Comparison of ENCODE assay signal across 25 cellular contexts in genomic region chr11:2263724-2264360, GRCh38. TPM values are rescaled to one million over a fixed set of nuclear protein-coding genes. Genes with fewer than 3 reads are reported as not detected.
"Had no signal": no experiment of that assay in that cellular context is flagged by ENCODE, and none has a peak within 500 bp of the region (broad histone marks: within the 10 kb centered on the region; RNA-seq: fewer than 3 reads in every experiment).

No MANE protein-coding gene starts in this region.

- H3K9me3 Mint-ChIP-seq: activated CD8-positive, alpha-beta T cell treated with anti-CD3 and anti-CD28 coated beads for 36 hours; activated T-helper 17 cell treated with anti-CD3 and anti-CD28 coated beads, Interleukin-2, amount 50 U/mL, for 72 hours; nephron had no signal

- H3K36me3 ChIP-seq: brain microvascular endothelial cell, esophagus squamous epithelium, left ventricle myocardium inferior, pancreas, prostate gland, suprapubic skin, tibial nerve had no signal

- H3K27ac Mint-ChIP-seq: activated CD8-positive, alpha-beta T cell treated with anti-CD3 and anti-CD28 coated beads for 36 hours; activated T-helper 17 cell treated with anti-CD3 and anti-CD28 coated beads, Interleukin-2, amount 50 U/mL, for 72 hours; nephron had no signal

- H3K4me1 ChIP-seq: pancreas, prostate gland had no signal

- H3K4me3 Mint-ChIP-seq: activated CD8-positive, alpha-beta T cell treated with anti-CD3 and anti-CD28 coated beads for 36 hours; activated T-helper 17 cell treated with anti-CD3 and anti-CD28 coated beads, Interleukin-2, amount 50 U/mL, for 72 hours; nephron had no signal

- H3K27ac ChIP-seq: brain microvascular endothelial cell, esophagus squamous epithelium, left ventricle myocardium inferior, pancreas, prostate gland, suprapubic skin, tibial nerve had no signal

- H3K27me3 ChIP-seq: pancreas had no signal

- H3K4me1 Mint-ChIP-seq: nephron had no signal

- H3K9me3 ChIP-seq: esophagus squamous epithelium, left ventricle myocardium inferior, pancreas, prostate gland, suprapubic skin, tibial nerve had no signal

- DNase-seq: activated CD4-positive, alpha-beta T cell treated with anti-CD3 and anti-CD28 coated beads, Interleukin-2, amount 50 U/mL, for 1 hour; activated CD4-positive, CD25-positive, alpha-beta regulatory T cell treated with anti-CD3 and anti-CD28 coated beads, Interleukin-2, amount 50 U/mL, for 72 hours; activated CD8-positive, alpha-beta T cell treated with anti-CD3 and anti-CD28 coated beads for 36 hours; activated gamma-delta T cell treated with Interleukin-2 at 50 U/mL for 16 hours; activated naive CD4-positive, alpha-beta T cell treated with anti-CD3 and anti-CD28 coated beads, Interleukin-2, amount 50 U/mL, for 16 hours; activated T-cell treated with anti-CD3 and anti-CD28 coated beads, Interleukin-2, amount 50 U/mL, for 1 hour; amniotic stem cell; brain microvascular endothelial cell; caudate nucleus; esophagus squamous epithelium; foreskin melanocyte; left ventricle myocardium inferior; mesendoderm; pancreas; retina; stimulated activated naive CD4-positive, alpha-beta T cell; T-helper 2 cell had no signal

- H3K27me3 Mint-ChIP-seq: activated T-helper 17 cell treated with anti-CD3 and anti-CD28 coated beads, Interleukin-2, amount 50 U/mL, for 72 hours had no signal

- ATAC-seq: activated CD8-positive, alpha-beta T cell treated with anti-CD3 and anti-CD28 coated beads for 36 hours; activated T-helper 17 cell treated with anti-CD3 and anti-CD28 coated beads, Interleukin-2, amount 50 U/mL, for 72 hours had no signal

- H3K4me3 ChIP-seq: esophagus squamous epithelium, left ventricle myocardium inferior, lung, pancreas, prostate gland, suprapubic skin, tibial nerve had no signal

RNA-seq across cellular contexts. Expression of gene ASCL2, which starts 6.5 kb away (rescaled TPM):
- total RNA-seq: astrocyte, chondrocyte, left ventricle myocardium inferior had no signal

RNA-seq across cellular contexts. Expression of gene C11orf21, which starts 37.9 kb away (rescaled TPM):
- total RNA-seq: astrocyte, chondrocyte had no signal

RNA-seq across cellular contexts. Expression of gene TSPAN32, which starts 38.0 kb away (rescaled TPM):
- total RNA-seq: astrocyte, chondrocyte, prostate gland had no signal
